In genomic region chr13:31161583-31162150, GRCh38 we compare ENCODE assay signal across 8 cellular contexts. TPM values are rescaled to one million over a fixed set of nuclear protein-coding genes. Genes with fewer than 3 reads are reported as not detected.
DNase-seq lines count a peak whose midpoint lies in the region; ATAC-seq, FAIRE-seq and TF ChIP-seq lines count a peak whose summit lies in the region.

Gene HSPH1 (minus strand): TSS chr13:31161904. CDS start chr13:31161582, 322 bp downstream.

- H3K4me2 ChIP-seq in keratinocyte (ENCODE audit: control insufficient read depth, extremely low read depth, insufficient read depth, low read depth, low read length): peak within 1 kb of the TSS; percentile 81

- TF ChIP-seq CTCF in AG09319 (IDR thresholded peaks at IDR 0.05; ENCODE audit: low read depth, low read length) (peak; percentile 26), WI38 (IDR thresholded peaks at IDR 0.05; ENCODE audit: low read depth, low read length) (no peak), keratinocyte (optimal IDR thresholded peaks at IDR 0.05 in 1 of 3, IDR thresholded peaks at IDR 0.05 in 1 of 3, conservative IDR thresholded peaks at IDR 0.05 in 1 of 3; ENCODE audit: extremely low read depth in 1 of 3, insufficient read depth in 2 of 3, low read length in 3 of 3) (peak in 2 of 3 experiments; percentile 18 to 43)

- ATAC-seq in GM18907 (IDR thresholded peaks at IDR 0.05; ENCODE audit: unreplicated experiment) (peak; percentile 88), HG03159 (IDR thresholded peaks at IDR 0.05; ENCODE audit: unreplicated experiment) (peak; percentile 74)

- H3K27me3 ChIP-seq in keratinocyte (ENCODE audit: control insufficient read depth, extremely low read depth, insufficient read depth, low read length): no peaks in the 10 kb centered on the region

- H3K36me3 ChIP-seq in keratinocyte (ENCODE audit: control insufficient read depth in 2 of 2, extremely low read depth in 1 of 2, insufficient read depth in 2 of 2, low read length in 2 of 2): peaks cover 4 to 5% of the 10 kb centered on the region in 2 experiments

- peaks cover 50% of the 10 kb centered on the region for H3K79me2 ChIP-seq in keratinocyte (ENCODE audit: control insufficient read depth, insufficient read depth, low read length)

- dilution Hi-C loops in keratinocyte (cut with MboI; ENCODE audit: extremely low pct_ligation_motif_present, low sequenced_read_pairs): no loop called here

- no peaks in the 10 kb centered on the region for H3K9me3 ChIP-seq in keratinocyte (ENCODE audit: control insufficient read depth, low read depth, low read length)

- FAIRE-seq in keratinocyte (lab: Jason Lieb, UNC): peak; percentile 41

- no peaks in the 10 kb centered on the region for H3K9me1 ChIP-seq in keratinocyte (ENCODE audit: control insufficient read depth, extremely low read depth, insufficient read depth, low read length)

- H2AFZ ChIP-seq in keratinocyte (ENCODE audit: control insufficient read depth, low read length): peak within 1 kb of the TSS; percentile 98

- H3K27ac ChIP-seq in keratinocyte (ENCODE audit: control insufficient read depth, insufficient read depth, low read length): peak within 1 kb of the TSS; percentile 84

- peaks cover 20% of the 10 kb centered on the region for H3K4me1 ChIP-seq in keratinocyte (ENCODE audit: control insufficient read depth, extremely low read depth, insufficient read depth, low read length)

- H4K20me1 ChIP-seq in keratinocyte (ENCODE audit: control insufficient read depth, extremely low read depth, insufficient read depth, low read length): no peaks in the 10 kb centered on the region

- H3K4me3 ChIP-seq in WI38 (ENCODE audit: low read depth, low read length): peak within 1 kb of the TSS; percentile 93
- peak within 1 kb of the TSS; percentile 66 to 94 (median 87) for H3K4me3 ChIP-seq in keratinocyte (ENCODE audit: control insufficient read depth in 2 of 3, extremely low read depth in 1 of 3, insufficient read depth in 2 of 3, low read depth in 1 of 3, low read length in 3 of 3)

- peak within 1 kb of the TSS; percentile 90 for H3K9ac ChIP-seq in keratinocyte (ENCODE audit: control insufficient read depth, extremely low read depth, insufficient read depth, low read length)

- DNase-seq in AG09319 (ENCODE audit: extremely low read depth, low read depth) (peak; percentile 92), NCI-H2227 treated with DMSO at 0.1 percent for 48 hours (lab: John Stamatoyannopoulos, UW) (peak; percentile 95), cerebellar nuclear complex (lab: John Stamatoyannopoulos, UW) (peak; percentile 69 to 95), keratinocyte (ENCODE audit: low read depth, low spot score) (peak; percentile 86)
- peak; percentile 95 to 96 for DNase-seq in stimulated activated CD4-positive, alpha-beta T cell treated with anti-CD3 and anti-CD28 coated beads, Interleukin-15, amount 100 ng/mL, for 1 hour (ENCODE audit: low read depth in 1 of 2, low spot score in 1 of 2)

RNA-seq across cellular contexts. Expression of gene HSPH1, which starts in this region (rescaled TPM):
- polyA plus RNA-seq in keratinocyte: 54.3 to 111 TPM (median 73.5 TPM) in 3 replicates
- polyA plus RNA-seq in keratinocyte (2011; ENCODE audit: low read depth): 839 TPM
- polyA plus RNA-seq in keratinocyte (2011; cell fraction: cytosol; rRNA removed): 51.0 and 97.3 TPM in 2 replicates
- polyA plus RNA-seq in keratinocyte (2011; cell fraction: nucleus; rRNA removed): 87.1 and 138 TPM in 2 replicates
- 114 and 211 TPM in 2 replicates for polyA plus RNA-seq in keratinocyte (2012; ENCODE audit: low replicate concordance)
- polyA minus RNA-seq in keratinocyte: 10.4 to 54.5 TPM (median 18.7 TPM) in 3 replicates
- polyA minus RNA-seq in keratinocyte (2011; cell fraction: cytosol; rRNA and poly(A)+ RNA removed): 44.5 TPM
- polyA minus RNA-seq in keratinocyte (2011; cell fraction: nucleus; rRNA and poly(A)+ RNA removed): 44.9 and 83.2 TPM in 2 replicates

Comparison
In these comparisons a context has a peak if more than half of its experiments do, and no peak if none do; other contexts are left out.
1. Peak in every context shown above with its lines: DNase-seq, ATAC-seq, H3K4me3 ChIP-seq and H3K27ac ChIP-seq.